8 cellular contexts compared by ENCODE assay signal in genomic region chrY:2841471-2841893, GRCh38. TPM values are rescaled to one million over a fixed set of nuclear protein-coding genes. Genes with fewer than 3 reads are reported as not detected.
DNase-seq lines count a peak whose midpoint lies in the region; ATAC-seq, FAIRE-seq and TF ChIP-seq lines count a peak whose summit lies in the region.

RPS4Y1 (plus strand) TSS chrY:2841602; CDS start chrY:2841625, 23 bp downstream.

- H3K79me1 ChIP-seq in H1 (ENCODE audit: low read depth, low read length), result no peaks in the 10 kb centered on the region; the same call in 1 of the 2 replicates

- H2BK20ac ChIP-seq in H1 (ENCODE audit: low read length), result no peak within 1 kb of the TSS

- H3K4me2 ChIP-seq in H1 (ENCODE audit: insufficient read depth in 1 of 2, low read depth in 2 of 2, low read length in 2 of 2), result peak within 1 kb of the TSS; percentile 65 to 92
- peak within 1 kb of the TSS; percentile 75 for H3K4me2 ChIP-seq in parathyroid adenoma (ENCODE audit: low read length)

- H4K5ac ChIP-seq in H1 (ENCODE audit: insufficient read length, low read depth, low read length), result peak within 1 kb of the TSS; percentile 37

- POLR2A ChIA-PET in H1 (lab: Charles Lee; ENCODE audit: partially characterized antibody), result interaction anchor here (0.9 to 4.7 kb wide), 7 partner anchors 12 to 112 kb away, joined by 3 to 37 read pairs (median 3); no protein-coding TSS in a partner anchor

- H3K23ac ChIP-seq in H1 (ENCODE audit: insufficient read length), result no peak within 1 kb of the TSS

- H2BK12ac ChIP-seq in H1 (ENCODE audit: low read depth, low read length), result no peak within 1 kb of the TSS

- peak within 1 kb of the TSS; percentile 96; the same call in 1 of the 2 replicates for H4K8ac ChIP-seq in H1 (ENCODE audit: extremely low read depth, insufficient read depth, low read length)

- no peaks in the 10 kb centered on the region for H3K27me3 ChIP-seq in H1 (replicated peaks in 1 of 4; ENCODE audit: control insufficient read depth in 3 of 4, extremely low read depth in 1 of 4, insufficient read depth in 3 of 4, low read length in 3 of 4)
- H3K27me3 ChIP-seq in parathyroid adenoma (ENCODE audit: control insufficient read depth, insufficient read depth, low read length), result no peaks in the 10 kb centered on the region

- TF ChIP-seq RAD21 in H1 (IDR thresholded peaks at IDR 0.05 in 1 of 2, conservative IDR thresholded peaks at IDR 0.05 in 1 of 2; ENCODE audit: low read depth in 2 of 2, low read length in 2 of 2), result no peak

- peak within 1 kb of the TSS; percentile 64 to 95 (median 88) for H3K9ac ChIP-seq in H1 (replicated peaks in 1 of 4; ENCODE audit: extremely low read depth in 1 of 4, low read depth in 3 of 4, low read length in 3 of 4)
- H3K9ac ChIP-seq in parathyroid adenoma, result no peak within 1 kb of the TSS

- H3K4me3 ChIP-seq in H1 (ENCODE audit: extremely low read depth in 1 of 4, insufficient read depth in 2 of 4, low read depth in 3 of 4, low read length in 4 of 4), result peak within 1 kb of the TSS; percentile 79 to 94 (median 90)
- H3K4me3 ChIP-seq in parathyroid adenoma (ENCODE audit: low read depth, low read length), result peak within 1 kb of the TSS; percentile 85

- TF ChIP-seq POLR2A in H1 (IDR thresholded peaks at IDR 0.05; ENCODE audit: control extremely low read depth in 1 of 2, low read depth in 2 of 2, low read length in 2 of 2), result peak in 1 of 2 experiments; percentile 93; a peak in 2 of 3 replicates

- no peak within 1 kb of the TSS for H2BK15ac ChIP-seq in H1 (ENCODE audit: low read length)

- H3K36me3 ChIP-seq in H1 (ENCODE audit: control insufficient read depth in 2 of 4, insufficient read depth in 4 of 4, low read length in 3 of 4) (peaks cover 11 to 42% (median 34%) of the 10 kb centered on the region in 4 experiments), parathyroid adenoma (ENCODE audit: control insufficient read depth, insufficient read depth, low read length) (no peaks in the 10 kb centered on the region)

- peaks cover 24 to 51% of the 10 kb centered on the region in 2 experiments for H3K79me2 ChIP-seq in H1 (ENCODE audit: control insufficient read depth in 1 of 2, insufficient read depth in 2 of 2, low read length in 2 of 2)
- no peaks in the 10 kb centered on the region for H3K79me2 ChIP-seq in parathyroid adenoma

- no peak for TF ChIP-seq EP300 in H1 (IDR thresholded peaks at IDR 0.05; ENCODE audit: borderline replicate concordance in 1 of 2, low read depth in 2 of 2, low read length in 2 of 2)

- H2AFZ ChIP-seq in H1 (ENCODE audit: low read length), result peak within 1 kb of the TSS; percentile 57; the same call in 1 of the 2 replicates
- H2AFZ ChIP-seq in parathyroid adenoma, result no peak within 1 kb of the TSS

- peak within 1 kb of the TSS; percentile 90; the same call in 1 of the 2 replicates for H2AK5ac ChIP-seq in H1 (ENCODE audit: low read depth, low read length)

- DNase-seq in D341Med (ENCODE audit: low spot score) (peak; percentile 69), T-helper 2 cell (peak in 4 of 5 experiments; percentile 8 to 92 (median 21)), H1 (ENCODE audit: low read depth in 1 of 2, low spot score in 2 of 2) (peak in 1 of 2 experiments; percentile 56), NCI-H2029 (lab: John Stamatoyannopoulos, UW) (no peak), NCI-H1694 treated with DMSO at 0.1 percent for 48 hours (lab: John Stamatoyannopoulos, UW) (no peak)

- no peak within 1 kb of the TSS for H3K56ac ChIP-seq in H1 (replicated peaks; ENCODE audit: insufficient read length, low read depth, low read length)

- peaks cover 3 to 4% of the 10 kb centered on the region in 2 experiments for H4K20me1 ChIP-seq in H1 (replicated peaks in 1 of 2; ENCODE audit: control insufficient read depth in 1 of 2, insufficient read depth in 2 of 2, low read length in 2 of 2)

- 0 out of 2 replicates have a peak within 1 kb of the TSS, but pooled peaks have one; percentile 60 for H2BK5ac ChIP-seq in H1 (ENCODE audit: low read depth, low read length)

- no peak within 1 kb of the TSS for H3K14ac ChIP-seq in H1 (ENCODE audit: insufficient read length)

- CTCF ChIA-PET in H1 (lab: Charles Lee; ENCODE audit: partially characterized antibody), result interaction anchor here (1.1 kb wide), 1 partner anchor 41 kb away, joined by 3 read pairs; no protein-coding TSS in a partner anchor

- H2BK120ac ChIP-seq in H1 (replicated peaks; ENCODE audit: low read depth, low read length), result no peak within 1 kb of the TSS

- 4% methylated on average over 22 of the region's 22 CpGs; no CpG with 5 or more reads in 1 of the 2 experiments for WGBS in H1 (ENCODE audit: extremely low coverage in 1 of 2, insufficient coverage in 1 of 2, insufficient read length in 1 of 2, insufficient replicate concordance in 2 of 2, low coverage in 1 of 2, low lambda C conversion rate in 2 of 2, missing lambda C conversion rate in 1 of 2), 2 experiments

- 0 out of 2 replicates have a peak, but pooled peaks cover 2% of the 10 kb centered on the region for H3K23me2 ChIP-seq in H1 (ENCODE audit: low read depth, low read length)

- peak within 1 kb of the TSS; percentile 68 for H3K27ac ChIP-seq in H1 (ENCODE audit: low read depth, low read length)
- no peak within 1 kb of the TSS for H3K27ac ChIP-seq in parathyroid adenoma

- peak; percentile 84 for FAIRE-seq in H1 (lab: Jason Lieb, UNC)

- peaks cover 0 to 7% (median 2%) of the 10 kb centered on the region in 4 experiments; a peak in 3 of 7 replicates for H3K4me1 ChIP-seq in H1 (replicated peaks in 1 of 4; ENCODE audit: control insufficient read depth in 3 of 4, insufficient read depth in 4 of 4, low read length in 3 of 4)
- no peaks in the 10 kb centered on the region for H3K4me1 ChIP-seq in parathyroid adenoma

- H3K9me3 ChIP-seq in H1 (ENCODE audit: insufficient read depth in 2 of 2, low read depth in 1 of 2, low read length in 1 of 2), result no peaks in the 10 kb centered on the region
- no peaks in the 10 kb centered on the region for H3K9me3 ChIP-seq in parathyroid adenoma (ENCODE audit: control insufficient read depth, low read length)

- ATAC-seq in HG03039 (IDR thresholded peaks at IDR 0.05; ENCODE audit: unreplicated experiment) (peak; percentile 80), esophagus mucosa (no peak)

- TF ChIP-seq CTCF in H1 (IDR thresholded peaks at IDR 0.05; ENCODE audit: control extremely low read depth in 1 of 3, insufficient read depth in 1 of 3, low read depth in 1 of 3, low read length in 3 of 3) (no peak), parathyroid adenoma (IDR thresholded peaks at IDR 0.05) (no peak)

- no peak within 1 kb of the TSS for H3K4ac ChIP-seq in H1 (replicated peaks; ENCODE audit: insufficient read length, low read depth, low read length)

- H3K18ac ChIP-seq in H1 (ENCODE audit: extremely low read depth, low read length), result 0 out of 2 replicates have a peak within 1 kb of the TSS, but pooled peaks have one; percentile 13

- H4K91ac ChIP-seq in H1 (replicated peaks; ENCODE audit: insufficient read length, low read length), result no peak within 1 kb of the TSS

TF ChIP-seq in H1, 55 proteins besides CTCF, POLR2A, EP300 and RAD21 (continues in another document):
- TF ChIP-seq USF2 (IDR thresholded peaks at IDR 0.05; ENCODE audit: low read length), result peak; percentile 46; the same call in 1 of the 2 replicates

RNA-seq across cellular contexts. Expression of gene RPS4Y1, which starts in this region (rescaled TPM):
- total RNA-seq in H1 (2021; fragmentation: NEBNext Ultra II Directional; extraction: Animal tissue kit (Norgen Biotek cat#: 25700)), result 239 and 259 TPM in 2 replicates
- 414 and 790 TPM in 2 replicates for polyA plus RNA-seq in H1 (2011; rRNA removed)
- polyA plus RNA-seq in H1 (2011; cell fraction: cytosol; rRNA removed), result 570 TPM
- 171 TPM for polyA plus RNA-seq in H1 (2011; cell fraction: nucleus; rRNA removed)
- polyA plus RNA-seq in H1 (2012, experiment 1 of 2), result 469 to 512 TPM (median 493 TPM) in 4 replicates
- polyA plus RNA-seq in H1 (2012, experiment 2 of 2), result 212 TPM
- polyA plus RNA-seq in H1 (2013, experiment 1 of 2), result 161 TPM
- polyA plus RNA-seq in H1 (2013, experiment 2 of 2), result 158 TPM
- 410 and 511 TPM in 2 replicates for polyA minus RNA-seq in H1 (2011; rRNA and poly(A)+ RNA removed)
- 117 TPM for polyA minus RNA-seq in H1 (2011; cell fraction: cytosol; rRNA and poly(A)+ RNA removed)
- 112 TPM for polyA minus RNA-seq in H1 (2011; cell fraction: nucleus; rRNA and poly(A)+ RNA removed)
- total RNA-seq in esophagus mucosa, result not detected

Comparison
In these comparisons a context has a peak if more than half of its experiments do, and no peak if none do; other contexts are left out.
1. DNase-seq: peak in D341Med (single experiment) and T-helper 2 cell (4 of 5); none in NCI-H2029 (single experiment) and NCI-H1694 treated with DMSO at 0.1 percent for 48 hours (single experiment).